Comparison of ENCODE assay signal across 5 cellular contexts in genomic region chr2:85347554-85347953, GRCh38.
"Had no signal": no experiment of that assay in that cellular context is flagged by ENCODE, and none has a peak within 500 bp of the region (broad histone marks: within the 10 kb centered on the region; RNA-seq: fewer than 3 reads in every experiment).

No MANE protein-coding gene starts in this region.

- H3K27me3 Mint-ChIP-seq: IgD-negative memory B cell had no signal

- DNase-seq: H9, HCEC 1CT, KBM-7 had no signal

- H3K4me2 ChIP-seq: GM23338 had no signal

- H3K27ac Mint-ChIP-seq: GM23338, H9, IgD-negative memory B cell had no signal

- H2AFZ ChIP-seq: GM23338 had no signal

- H3K4me3 ChIP-seq: GM23338 had no signal

- H3K9me3 Mint-ChIP-seq: GM23338, H9, IgD-negative memory B cell had no signal

- H3K4me3 Mint-ChIP-seq: GM23338, H9 had no signal
